Comparison of ENCODE assay signal across 11 cellular contexts in the genomic region with DNA sequence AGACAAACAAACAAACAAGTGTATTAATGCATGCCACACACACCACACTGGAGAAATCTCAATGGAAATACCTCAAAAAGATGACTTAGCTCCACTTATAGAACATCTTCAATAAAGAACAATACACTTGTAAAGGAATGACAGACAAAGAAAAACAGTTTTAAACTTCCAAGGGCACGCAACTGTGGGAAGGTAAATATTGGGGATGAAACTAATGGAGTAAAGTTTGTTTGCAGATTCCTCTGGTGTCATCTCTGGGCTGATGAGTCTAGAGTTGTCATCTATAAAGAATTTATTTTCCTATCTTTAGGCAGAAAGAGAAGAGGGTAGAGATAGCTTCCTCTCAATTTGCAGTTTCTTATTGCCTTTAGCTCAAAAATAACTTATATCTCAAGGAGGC.
"Had no signal": no experiment of that assay in that cellular context is flagged by ENCODE, and none has a peak within 500 bp of the region (broad histone marks: within the 10 kb centered on the region; RNA-seq: fewer than 3 reads in every experiment).

No MANE protein-coding gene starts in this region.

- H3K36me3 ChIP-seq: HAP-1 had no signal

- DNase-seq: GM23248, GOT3, H7, H9, HCEC 1CT, HFFc6 had no signal

- ATAC-seq: GM23338, HCT116 had no signal

- FAIRE-seq: H1, H54 had no signal

- H3K9me3 ChIP-seq: HAP-1 had no signal

- H3K4me3 ChIP-seq: GM23248, GM23338, HAP-1 had no signal

- H3K9ac ChIP-seq: GM23248 had no signal

- H3K4me2 ChIP-seq: GM23338 had no signal

- H3K27ac ChIP-seq: GM23248 had no signal

- H2AFZ ChIP-seq: GM23248, GM23338 had no signal
